28 cellular contexts compared by ENCODE assay signal in genomic region chrX:104660092-104660491, GRCh38.
"Had no signal": no experiment of that assay in that cellular context is flagged by ENCODE, and none has a peak within 500 bp of the region (broad histone marks: within the 10 kb centered on the region; RNA-seq: fewer than 3 reads in every experiment).

No MANE protein-coding gene starts in this region.

- H3K4me3 ChIP-seq: heart left ventricle, lung, ovary, psoas muscle, tibial artery, uterus had no signal

- ATAC-seq: activated CD8-positive, alpha-beta memory T cell treated with anti-CD3 and anti-CD28 coated beads, Interleukin-2, amount 10 ng/mL, durations not matched to agents 7 days and 5 days; activated CD8-positive, alpha-beta T cell treated with anti-CD3 and anti-CD28 coated beads for 36 hours; activated naive CD8-positive, alpha-beta T cell treated with anti-CD3 and anti-CD28 coated beads, Interleukin-2, amount 50 U/mL, for 24 hours; left cardiac atrium; natural killer cell treated with Interleukin-12 subunit alpha and Interleukin-12 subunit beta and Interleukin-15 and Interleukin-18, amount 100 ng/mL, for 72 hours; psoas muscle; right cardiac atrium; stimulated activated effector memory CD8-positive, alpha-beta T cell treated with anti-CD3 and anti-CD28 coated beads, Interleukin-12 subunit alpha, Interleukin-12 subunit beta, amount 100 ng/mL, for 72 hours; stimulated activated naive CD8-positive, alpha-beta T cell treated with anti-CD3 and anti-CD28 coated beads, Interleukin-15, amount 100 ng/mL, for 72 hours had no signal

- H3K27ac ChIP-seq: heart left ventricle, neutrophil, ovary, psoas muscle, tibial artery, uterus, WERI-Rb-1 had no signal

- H3K27me3 ChIP-seq: neutrophil, ovary, tibial artery had no signal

- H3K4me3 Mint-ChIP-seq: activated CD4-positive, alpha-beta T cell treated with anti-CD3 and anti-CD28 coated beads, Interleukin-2, amount 10 ng/mL, durations not matched to agents 7 days and 5 days; activated CD8-positive, alpha-beta memory T cell treated with anti-CD3 and anti-CD28 coated beads, Interleukin-2, amount 10 ng/mL, durations not matched to agents 7 days and 5 days; activated CD8-positive, alpha-beta T cell treated with anti-CD3 and anti-CD28 coated beads for 36 hours; activated naive CD8-positive, alpha-beta T cell treated with anti-CD3 and anti-CD28 coated beads, Interleukin-2, amount 50 U/mL, for 24 hours; brain; central memory CD8-positive, alpha-beta T cell; natural killer cell treated with Interleukin-12 subunit alpha and Interleukin-12 subunit beta and Interleukin-15 and Interleukin-18, amount 100 ng/mL, for 72 hours; stimulated activated effector memory CD8-positive, alpha-beta T cell treated with anti-CD3 and anti-CD28 coated beads, Interleukin-12 subunit alpha, Interleukin-12 subunit beta, amount 100 ng/mL, for 72 hours; stimulated activated naive CD8-positive, alpha-beta T cell treated with anti-CD3 and anti-CD28 coated beads, Interleukin-15, amount 100 ng/mL, for 72 hours; T-helper 2 cell treated with Interferon-gamma antibody and Interleukin-4, amounts not matched to agents 5 μg/mL and 100 μg/mL, for 36 hours had no signal

- H3K36me3 Mint-ChIP-seq: activated CD8-positive, alpha-beta memory T cell treated with anti-CD3 and anti-CD28 coated beads, Interleukin-2, amount 10 ng/mL, durations not matched to agents 7 days and 5 days; brain; natural killer cell treated with Interleukin-12 subunit alpha and Interleukin-12 subunit beta and Interleukin-15 and Interleukin-18, amount 100 ng/mL, for 72 hours; stimulated activated effector memory CD8-positive, alpha-beta T cell treated with anti-CD3 and anti-CD28 coated beads, Interleukin-12 subunit alpha, Interleukin-12 subunit beta, amount 100 ng/mL, for 72 hours had no signal

- H3K27ac Mint-ChIP-seq: activated CD4-positive, alpha-beta T cell treated with anti-CD3 and anti-CD28 coated beads, Interleukin-2, amount 10 ng/mL, durations not matched to agents 7 days and 5 days; activated CD8-positive, alpha-beta memory T cell treated with anti-CD3 and anti-CD28 coated beads, Interleukin-2, amount 10 ng/mL, durations not matched to agents 7 days and 5 days; activated CD8-positive, alpha-beta T cell treated with anti-CD3 and anti-CD28 coated beads for 36 hours; activated naive CD8-positive, alpha-beta T cell treated with anti-CD3 and anti-CD28 coated beads, Interleukin-2, amount 50 U/mL, for 24 hours; brain; natural killer cell treated with Interleukin-12 subunit alpha and Interleukin-12 subunit beta and Interleukin-15 and Interleukin-18, amount 100 ng/mL, for 72 hours; stimulated activated effector memory CD8-positive, alpha-beta T cell treated with anti-CD3 and anti-CD28 coated beads, Interleukin-12 subunit alpha, Interleukin-12 subunit beta, amount 100 ng/mL, for 72 hours; stimulated activated naive CD8-positive, alpha-beta T cell treated with anti-CD3 and anti-CD28 coated beads, Interleukin-15, amount 100 ng/mL, for 72 hours; T-helper 2 cell treated with Interferon-gamma antibody and Interleukin-4, amounts not matched to agents 5 μg/mL and 100 μg/mL, for 36 hours had no signal

- H3K9me3 Mint-ChIP-seq: activated CD4-positive, alpha-beta T cell treated with anti-CD3 and anti-CD28 coated beads, Interleukin-2, amount 10 ng/mL, durations not matched to agents 7 days and 5 days; activated CD8-positive, alpha-beta T cell treated with anti-CD3 and anti-CD28 coated beads for 36 hours; activated naive CD8-positive, alpha-beta T cell treated with anti-CD3 and anti-CD28 coated beads, Interleukin-2, amount 50 U/mL, for 24 hours; brain; natural killer cell treated with Interleukin-12 subunit alpha and Interleukin-12 subunit beta and Interleukin-15 and Interleukin-18, amount 100 ng/mL, for 72 hours; stimulated activated effector memory CD8-positive, alpha-beta T cell treated with anti-CD3 and anti-CD28 coated beads, Interleukin-12 subunit alpha, Interleukin-12 subunit beta, amount 100 ng/mL, for 72 hours; stimulated activated naive CD8-positive, alpha-beta T cell treated with anti-CD3 and anti-CD28 coated beads, Interleukin-15, amount 100 ng/mL, for 72 hours; T-helper 2 cell treated with Interferon-gamma antibody and Interleukin-4, amounts not matched to agents 5 μg/mL and 100 μg/mL, for 36 hours had no signal

- FAIRE-seq: islet of Langerhans had no signal

- H3K27me3 Mint-ChIP-seq: activated CD4-positive, alpha-beta T cell treated with anti-CD3 and anti-CD28 coated beads, Interleukin-2, amount 10 ng/mL, durations not matched to agents 7 days and 5 days; activated CD8-positive, alpha-beta memory T cell treated with anti-CD3 and anti-CD28 coated beads, Interleukin-2, amount 10 ng/mL, durations not matched to agents 7 days and 5 days; activated CD8-positive, alpha-beta T cell treated with anti-CD3 and anti-CD28 coated beads for 36 hours; central memory CD8-positive, alpha-beta T cell; stimulated activated naive CD8-positive, alpha-beta T cell treated with anti-CD3 and anti-CD28 coated beads, Interleukin-15, amount 100 ng/mL, for 72 hours had no signal

- DNase-seq: activated CD4-positive, alpha-beta T cell treated with anti-CD3 and anti-CD28 coated beads, Interleukin-2, amount 10 ng/mL, durations not matched to agents 7 days and 5 days; activated CD4-positive, CD25-positive, alpha-beta regulatory T cell treated with anti-CD3 and anti-CD28 coated beads, Interleukin-2, amount 50 U/mL, for 72 hours; activated CD8-positive, alpha-beta memory T cell treated with anti-CD3 and anti-CD28 coated beads, Interleukin-2, amount 10 ng/mL, durations not matched to agents 7 days and 5 days; activated CD8-positive, alpha-beta T cell treated with anti-CD3 and anti-CD28 coated beads for 36 hours; activated gamma-delta T cell; activated naive CD4-positive, alpha-beta T cell treated with anti-CD3 and anti-CD28 coated beads, Interleukin-2, amount 50 U/mL, for 16 hours; activated naive CD8-positive, alpha-beta T cell treated with anti-CD3 and anti-CD28 coated beads, Interleukin-2, amount 50 U/mL, for 24 hours; activated T-cell treated with anti-CD3 and anti-CD28 coated beads for 4 hours; effector memory CD4-positive, alpha-beta T cell; midbrain; psoas muscle; stimulated activated CD4-positive, alpha-beta T cell treated with anti-CD3 and anti-CD28 coated beads, Interleukin-2, amount 100 ng/mL, for 24 hours; stimulated activated naive CD8-positive, alpha-beta T cell treated with anti-CD3 and anti-CD28 coated beads, Interleukin-15, amount 100 ng/mL, for 72 hours; tibial artery; uterus; WERI-Rb-1 had no signal

- H3K9me3 ChIP-seq: heart left ventricle, neutrophil, ovary, psoas muscle, tibial artery, uterus had no signal

- H3K36me3 ChIP-seq: heart left ventricle, neutrophil, ovary, tibial artery, uterus, WERI-Rb-1 had no signal

- H3K4me1 Mint-ChIP-seq: activated CD4-positive, alpha-beta T cell treated with anti-CD3 and anti-CD28 coated beads, Interleukin-2, amount 10 ng/mL, durations not matched to agents 7 days and 5 days; activated CD8-positive, alpha-beta memory T cell treated with anti-CD3 and anti-CD28 coated beads, Interleukin-2, amount 10 ng/mL, durations not matched to agents 7 days and 5 days; activated naive CD8-positive, alpha-beta T cell treated with anti-CD3 and anti-CD28 coated beads, Interleukin-2, amount 50 U/mL, for 24 hours; brain; central memory CD8-positive, alpha-beta T cell; stimulated activated effector memory CD8-positive, alpha-beta T cell treated with anti-CD3 and anti-CD28 coated beads, Interleukin-12 subunit alpha, Interleukin-12 subunit beta, amount 100 ng/mL, for 72 hours; stimulated activated naive CD8-positive, alpha-beta T cell treated with anti-CD3 and anti-CD28 coated beads, Interleukin-15, amount 100 ng/mL, for 72 hours had no signal

- H3K4me1 ChIP-seq: psoas muscle, uterus had no signal
